Comparison of ENCODE assay signal across 8 cellular contexts in the genomic region with DNA sequence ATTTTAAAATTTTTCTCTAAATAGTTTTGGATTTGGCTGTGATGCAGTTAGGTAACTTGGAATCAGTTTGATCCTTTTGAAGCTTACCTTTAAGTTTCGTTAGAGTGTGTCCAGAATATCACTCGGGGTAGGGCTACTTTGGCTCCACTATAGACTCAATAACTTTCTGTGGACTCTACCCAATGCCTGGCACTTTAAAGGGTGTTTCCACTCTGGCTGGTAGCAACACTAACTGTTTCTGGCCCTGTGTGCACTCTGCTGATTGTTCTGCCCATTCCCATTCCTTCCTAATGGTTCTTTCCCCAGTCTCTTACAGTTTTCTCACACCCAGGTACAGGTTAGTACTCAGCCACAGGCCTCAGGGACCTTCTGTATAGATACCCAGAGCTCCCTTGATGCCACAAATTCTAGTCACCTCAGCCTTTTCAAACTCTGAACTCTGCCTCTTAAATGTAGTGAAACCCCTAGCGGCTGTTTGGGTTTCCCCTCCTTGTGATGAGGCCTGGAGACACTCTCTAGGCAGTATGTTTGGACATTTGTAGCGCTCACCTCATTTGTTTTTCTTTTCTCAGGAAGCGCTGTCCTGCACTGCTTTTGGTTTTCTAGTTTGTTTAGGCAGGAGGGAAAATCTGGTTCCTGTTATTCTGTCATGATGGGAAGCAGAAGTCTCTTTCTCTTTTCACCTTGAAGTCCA. TPM values are rescaled to one million over a fixed set of nuclear protein-coding genes. Genes with fewer than 3 reads are reported as not detected.
A peak's percentile ranks its signal among the peaks of the same experiment; 100 is the strongest.
DNase-seq lines count a peak whose midpoint lies in the region; ATAC-seq and TF ChIP-seq lines count a peak whose summit lies in the region.

No MANE protein-coding gene starts in this region.

- H3K4me1 Mint-ChIP-seq in activated CD8-positive, alpha-beta T cell treated with anti-CD3 and anti-CD28 coated beads for 36 hours (ENCODE audit: low read depth), result peaks cover 51% of the 10 kb centered on the region
- H3K4me1 Mint-ChIP-seq in activated CD8-positive, alpha-beta T cell treated with anti-CD3 and anti-CD28 coated beads, Interleukin-2, amount 10 ng/mL, durations not matched to agents 7 days and 5 days (ENCODE audit: low read depth), result peaks cover 8% of the 10 kb centered on the region
- peaks cover 42% of the 10 kb centered on the region for H3K4me1 Mint-ChIP-seq in T-helper 17 cell
- peaks cover 26 to 47% of the 10 kb centered on the region in 2 donors for H3K4me1 Mint-ChIP-seq in stimulated activated naive B cell treated with anti-CD40 and anti-IgM and Interleukin-4, amounts not matched to agents 10 μg/mL and 1 μg/mL and 100 μg/mL, for 72 hours

- TF ChIP-seq POLR2A in uterus (IDR thresholded peaks at IDR 0.05), result no peak

- no peaks in the 10 kb centered on the region for H3K36me3 ChIP-seq in uterus

- peak; percentile 87 for ATAC-seq in activated CD8-positive, alpha-beta T cell treated with anti-CD3 and anti-CD28 coated beads for 36 hours
- no peak for ATAC-seq in activated CD8-positive, alpha-beta T cell treated with anti-CD3 and anti-CD28 coated beads, Interleukin-2, amount 10 ng/mL, durations not matched to agents 7 days and 5 days
- ATAC-seq in HG02678 (IDR thresholded peaks at IDR 0.05; ENCODE audit: unreplicated experiment) (peak; percentile 98), T-helper 17 cell (peak; percentile 48)
- ATAC-seq in stimulated activated naive B cell treated with anti-CD40 and anti-IgM and Interleukin-4, amounts not matched to agents 10 μg/mL and 1 μg/mL and 100 μg/mL, for 72 hours (replicated peaks), result peak; percentile 99

- peaks cover 23% of the 10 kb centered on the region for H3K36me3 Mint-ChIP-seq in activated CD8-positive, alpha-beta T cell treated with anti-CD3 and anti-CD28 coated beads for 36 hours (ENCODE audit: low read depth)
- H3K36me3 Mint-ChIP-seq in activated CD8-positive, alpha-beta T cell treated with anti-CD3 and anti-CD28 coated beads, Interleukin-2, amount 10 ng/mL, durations not matched to agents 7 days and 5 days (ENCODE audit: low read depth), result peaks cover 21% of the 10 kb centered on the region
- peaks cover 4% of the 10 kb centered on the region for H3K36me3 Mint-ChIP-seq in T-helper 17 cell (ENCODE audit: low read depth)
- H3K36me3 Mint-ChIP-seq in stimulated activated naive B cell treated with anti-CD40 and anti-IgM and Interleukin-4, amounts not matched to agents 10 μg/mL and 1 μg/mL and 100 μg/mL, for 72 hours, result peaks cover 17 to 31% of the 10 kb centered on the region in 2 donors

- POLR2A ChIA-PET in activated CD8-positive, alpha-beta T cell treated with anti-CD3 and anti-CD28 coated beads for 36 hours (lab: Charles Lee), result no interaction called here
- POLR2A ChIA-PET in activated CD8-positive, alpha-beta T cell treated with anti-CD3 and anti-CD28 coated beads, Interleukin-2, amount 10 ng/mL, durations not matched to agents 7 days and 5 days (lab: Charles Lee), result no interaction called here
- POLR2A ChIA-PET in RWPE1 (lab: Yijun Ruan, JAX; ENCODE audit: low non-redundant PET), result no interaction called here

- peak overlapping the region; percentile 71 for H3K27ac Mint-ChIP-seq in activated CD8-positive, alpha-beta T cell treated with anti-CD3 and anti-CD28 coated beads for 36 hours
- no peak overlapping the region for H3K27ac Mint-ChIP-seq in activated CD8-positive, alpha-beta T cell treated with anti-CD3 and anti-CD28 coated beads, Interleukin-2, amount 10 ng/mL, durations not matched to agents 7 days and 5 days
- H3K27ac Mint-ChIP-seq in T-helper 17 cell, result peak overlapping the region; percentile 81
- peak overlapping the region; percentile 75 for H3K27ac Mint-ChIP-seq in stimulated activated naive B cell treated with anti-CD40 and anti-IgM and Interleukin-4, amounts not matched to agents 10 μg/mL and 1 μg/mL and 100 μg/mL, for 72 hours

- CTCF ChIA-PET in activated CD8-positive, alpha-beta T cell treated with anti-CD3 and anti-CD28 coated beads for 36 hours (lab: Charles Lee), result interaction anchor here (0.6 to 4.1 kb wide), 2 partner anchors 17 to 26 kb away, joined by 3 to 14 read pairs; a partner anchor contains a TSS
- CTCF ChIA-PET in activated CD8-positive, alpha-beta T cell treated with anti-CD3 and anti-CD28 coated beads, Interleukin-2, amount 10 ng/mL, durations not matched to agents 7 days and 5 days (lab: Charles Lee), result interaction anchor here (1.1 to 1.5 kb wide), 3 partner anchors 11 to 55 kb away, joined by 3 to 6 read pairs (median 3); a partner anchor contains a TSS
- CTCF ChIA-PET in RWPE1 (lab: Yijun Ruan, JAX), result interaction anchor here (0.5 to 0.8 kb wide), 2 partner anchors 289 to 1598 kb away, joined by 3 read pairs; no protein-coding TSS in a partner anchor

- H3K4me3 ChIP-seq in uterus, result no peak overlapping the region

- H3K27me3 Mint-ChIP-seq in activated CD8-positive, alpha-beta T cell treated with anti-CD3 and anti-CD28 coated beads for 36 hours, result no peaks in the 10 kb centered on the region
- H3K27me3 Mint-ChIP-seq in activated CD8-positive, alpha-beta T cell treated with anti-CD3 and anti-CD28 coated beads, Interleukin-2, amount 10 ng/mL, durations not matched to agents 7 days and 5 days (ENCODE audit: low read depth), result no peaks in the 10 kb centered on the region
- no peaks in the 10 kb centered on the region for H3K27me3 Mint-ChIP-seq in T-helper 17 cell
- no peaks in the 10 kb centered on the region for H3K27me3 Mint-ChIP-seq in stimulated activated naive B cell treated with anti-CD40 and anti-IgM and Interleukin-4, amounts not matched to agents 10 μg/mL and 1 μg/mL and 100 μg/mL, for 72 hours

- no peaks in the 10 kb centered on the region for H3K9me3 Mint-ChIP-seq in activated CD8-positive, alpha-beta T cell treated with anti-CD3 and anti-CD28 coated beads for 36 hours
- H3K9me3 Mint-ChIP-seq in activated CD8-positive, alpha-beta T cell treated with anti-CD3 and anti-CD28 coated beads, Interleukin-2, amount 10 ng/mL, durations not matched to agents 7 days and 5 days (ENCODE audit: insufficient read depth), result no peaks in the 10 kb centered on the region
- no peaks in the 10 kb centered on the region for H3K9me3 Mint-ChIP-seq in stimulated activated naive B cell treated with anti-CD40 and anti-IgM and Interleukin-4, amounts not matched to agents 10 μg/mL and 1 μg/mL and 100 μg/mL, for 72 hours

- no peaks in the 10 kb centered on the region for H3K9me3 ChIP-seq in T-helper 17 cell (ENCODE audit: control insufficient read depth, low read length, poor library complexity, severe bottlenecking)
- no peaks in the 10 kb centered on the region for H3K9me3 ChIP-seq in uterus

- DNase-seq in activated CD8-positive, alpha-beta T cell treated with anti-CD3 and anti-CD28 coated beads for 36 hours, result peak; percentile 41
- DNase-seq in activated CD8-positive, alpha-beta T cell treated with anti-CD3 and anti-CD28 coated beads, Interleukin-2, amount 10 ng/mL, durations not matched to agents 7 days and 5 days, result no peak
- no peak for DNase-seq in T-helper 17 cell
- peak; percentile 32 for DNase-seq in stimulated activated naive B cell treated with anti-CD40 and anti-IgM and Interleukin-4, amounts not matched to agents 10 μg/mL and 1 μg/mL and 100 μg/mL, for 72 hours
- DNase-seq in uterus, result no peak
- DNase-seq in HuH-7.5 (ENCODE audit: low spot score), result no peak
- DNase-seq in RWPE1 (ENCODE audit: low spot score), result no peak

- no peak overlapping the region for H3K4me3 Mint-ChIP-seq in activated CD8-positive, alpha-beta T cell treated with anti-CD3 and anti-CD28 coated beads for 36 hours
- no peak overlapping the region for H3K4me3 Mint-ChIP-seq in activated CD8-positive, alpha-beta T cell treated with anti-CD3 and anti-CD28 coated beads, Interleukin-2, amount 10 ng/mL, durations not matched to agents 7 days and 5 days
- H3K4me3 Mint-ChIP-seq in T-helper 17 cell, result peak overlapping the region; percentile 49
- peak overlapping the region in 1 of 2 donors; percentile 19 for H3K4me3 Mint-ChIP-seq in stimulated activated naive B cell treated with anti-CD40 and anti-IgM and Interleukin-4, amounts not matched to agents 10 μg/mL and 1 μg/mL and 100 μg/mL, for 72 hours

- H3K27ac ChIP-seq in uterus, result no peak overlapping the region
- H3K27ac ChIP-seq in RWPE1, result no peak overlapping the region

- no peaks in the 10 kb centered on the region for H3K27me3 ChIP-seq in uterus

- TF ChIP-seq CTCF in activated CD8-positive, alpha-beta T cell treated with anti-CD3 and anti-CD28 coated beads for 36 hours (IDR thresholded peaks at IDR 0.05), result no peak
- TF ChIP-seq CTCF in uterus (IDR thresholded peaks at IDR 0.05) (no peak), RWPE1 (conservative IDR thresholded peaks at IDR 0.05; ENCODE audit: low read depth) (no peak)

- peaks cover 0 to 4% of the 10 kb centered on the region in 2 donors for H3K4me1 ChIP-seq in uterus

- intact Hi-C loops in activated CD8-positive, alpha-beta T cell treated with anti-CD3 and anti-CD28 coated beads for 36 hours (cut with micrococcal nuclease), result no loop called here
- intact Hi-C loops in uterus (cut with DNase I; ENCODE audit: low total_unique reads), result no loop called here

RNA-seq across cellular contexts. Expression of a gene that starts 16.8 kb away (rescaled TPM):
- 10 to 100 TPM; 32.2 to 34.6 TPM for total RNA-seq in activated CD8-positive, alpha-beta T cell treated with anti-CD3 and anti-CD28 coated beads for 36 hours
- 10 to 100 TPM; 29.7 to 31.3 TPM for total RNA-seq in activated CD8-positive, alpha-beta T cell treated with anti-CD3 and anti-CD28 coated beads, Interleukin-2, amount 10 ng/mL, durations not matched to agents 7 days and 5 days
- total RNA-seq in T-helper 17 cell (10 to 100 TPM; 37.8 to 59.9 TPM), uterus (10 to 100 TPM; 29.5 to 79.8 (median 40.9) TPM)

Comparison
In these comparisons a context has a peak if more than half of its experiments do, and no peak if none do; other contexts are left out.
1. DNase-seq: peak in activated CD8-positive, alpha-beta T cell treated with anti-CD3 and anti-CD28 coated beads for 36 hours (single experiment) and stimulated activated naive B cell treated with anti-CD40 and anti-IgM and Interleukin-4, amounts not matched to agents 10 μg/mL and 1 μg/mL and 100 μg/mL, for 72 hours (single experiment); none in activated CD8-positive, alpha-beta T cell treated with anti-CD3 and anti-CD28 coated beads, Interleukin-2, amount 10 ng/mL, durations not matched to agents 7 days and 5 days (single experiment), T-helper 17 cell (0 of 3), uterus (0 of 2), HuH-7.5 (single experiment) and RWPE1 (single experiment).